11 cellular contexts compared by ENCODE assay signal in genomic region chr2:42922790-42923631, GRCh38.
DNase-seq lines count a peak whose midpoint lies in the region; ATAC-seq and TF ChIP-seq lines count a peak whose summit lies in the region.
"Had no signal": no experiment of that assay in that cellular context is flagged by ENCODE, and none has a peak within 500 bp of the region (broad histone marks: within the 10 kb centered on the region; RNA-seq: fewer than 3 reads in every experiment).

No MANE protein-coding gene starts in this region.

- H3K4me3 ChIP-seq in AG09309 (ENCODE audit: control insufficient read depth, low read depth, low read length) (no peak overlapping the region), foreskin fibroblast (ENCODE audit: low read depth in 1 of 2, low read length in 2 of 2) (no peak overlapping the region)

- peak overlapping the region; percentile 80 for H3K27ac ChIP-seq in adipose tissue (ENCODE audit: low read depth, low read length)
- H3K27ac ChIP-seq: C4-2B had no signal

- no peaks in the 10 kb centered on the region for H3K9me3 Mint-ChIP-seq in activated T-helper 2 cell treated with anti-CD3 and anti-CD28 coated beads, Interferon-gamma antibody, Interleukin-2, Interleukin-4, amounts not matched to agents 10 μg/mL and 5 μg/mL and 100 μg/mL, durations not matched to agents 14 hours and 24 hours and 36 hours
- no peaks in the 10 kb centered on the region for H3K9me3 Mint-ChIP-seq in effector memory CD8-positive, alpha-beta T cell
- H3K9me3 Mint-ChIP-seq: activated T-cell treated with anti-CD3 and anti-CD28 coated beads, Interleukin-2, amount 50 U/mL, for 72 hours had no signal

- 75 to 92% (median 79%) methylated on average over 7 of the region's 7 CpGs for WGBS in adipose tissue, 3 donors

- no peaks in the 10 kb centered on the region for H3K36me3 Mint-ChIP-seq in activated T-helper 2 cell treated with anti-CD3 and anti-CD28 coated beads, Interferon-gamma antibody, Interleukin-2, Interleukin-4, amounts not matched to agents 10 μg/mL and 5 μg/mL and 100 μg/mL, durations not matched to agents 14 hours and 24 hours and 36 hours (ENCODE audit: low read depth)
- H3K36me3 Mint-ChIP-seq in effector memory CD8-positive, alpha-beta T cell (ENCODE audit: insufficient read depth): no peaks in the 10 kb centered on the region

- intact Hi-C loops in activated T-helper 2 cell treated with anti-CD3 and anti-CD28 coated beads, Interferon-gamma antibody, Interleukin-2, Interleukin-4, amounts not matched to agents 10 μg/mL and 5 μg/mL and 100 μg/mL, durations not matched to agents 14 hours and 24 hours and 36 hours (cut with micrococcal nuclease): no loop called here

- TF ChIP-seq CTCF in AG09309 (IDR thresholded peaks at IDR 0.05; ENCODE audit: control insufficient read depth, insufficient read depth, low read depth, low read length, missing control alignments) (no peak), foreskin fibroblast (IDR thresholded peaks at IDR 0.05; ENCODE audit: low read depth, low read length) (no peak), omental fat pad (IDR thresholded peaks at IDR 0.05) (no peak)

- H3K4me1 Mint-ChIP-seq in activated T-helper 2 cell treated with anti-CD3 and anti-CD28 coated beads, Interferon-gamma antibody, Interleukin-2, Interleukin-4, amounts not matched to agents 10 μg/mL and 5 μg/mL and 100 μg/mL, durations not matched to agents 14 hours and 24 hours and 36 hours (ENCODE audit: low read depth): peaks cover 1% of the 10 kb centered on the region
- H3K4me1 Mint-ChIP-seq in effector memory CD8-positive, alpha-beta T cell (ENCODE audit: low read depth in 2 of 2): no peaks in the 10 kb centered on the region

- H3K4me3 Mint-ChIP-seq in activated T-helper 2 cell treated with anti-CD3 and anti-CD28 coated beads, Interferon-gamma antibody, Interleukin-2, Interleukin-4, amounts not matched to agents 10 μg/mL and 5 μg/mL and 100 μg/mL, durations not matched to agents 14 hours and 24 hours and 36 hours (ENCODE audit: low read depth): no peak overlapping the region
- no peak overlapping the region for H3K4me3 Mint-ChIP-seq in effector memory CD8-positive, alpha-beta T cell
- H3K4me3 Mint-ChIP-seq: activated T-cell treated with anti-CD3 and anti-CD28 coated beads, Interleukin-2, amount 50 U/mL, for 72 hours had no signal

- ATAC-seq in omental fat pad (ENCODE audit: low FRiP score): peak; percentile 44
- no peak for ATAC-seq in effector memory CD8-positive, alpha-beta T cell (replicated peaks)

- H3K27me3 Mint-ChIP-seq in activated T-helper 2 cell treated with anti-CD3 and anti-CD28 coated beads, Interferon-gamma antibody, Interleukin-2, Interleukin-4, amounts not matched to agents 10 μg/mL and 5 μg/mL and 100 μg/mL, durations not matched to agents 14 hours and 24 hours and 36 hours (ENCODE audit: low read depth): peaks cover 1% of the 10 kb centered on the region
- peaks cover 17 to 32% of the 10 kb centered on the region in 2 donors for H3K27me3 Mint-ChIP-seq in effector memory CD8-positive, alpha-beta T cell

- no peak overlapping the region for H3K27ac Mint-ChIP-seq in activated T-helper 2 cell treated with anti-CD3 and anti-CD28 coated beads, Interferon-gamma antibody, Interleukin-2, Interleukin-4, amounts not matched to agents 10 μg/mL and 5 μg/mL and 100 μg/mL, durations not matched to agents 14 hours and 24 hours and 36 hours
- H3K27ac Mint-ChIP-seq in effector memory CD8-positive, alpha-beta T cell: no peak overlapping the region
- H3K27ac Mint-ChIP-seq: activated T-cell treated with anti-CD3 and anti-CD28 coated beads, Interleukin-2, amount 50 U/mL, for 72 hours had no signal

- DNase-seq in AG09309 (ENCODE audit: low read depth) (peak; percentile 97), foreskin fibroblast (peak; percentile 92 to 94), omental fat pad (ENCODE audit: low spot score) (peak; percentile 17), NCI-H146 (lab: John Stamatoyannopoulos, UW) (no peak)
- DNase-seq in activated T-helper 2 cell treated with anti-CD3 and anti-CD28 coated beads, Interferon-gamma antibody, Interleukin-2, Interleukin-4, amounts not matched to agents 10 μg/mL and 5 μg/mL and 100 μg/mL, durations not matched to agents 14 hours and 24 hours and 36 hours (ENCODE audit: low spot score): no peak
- no peak for DNase-seq in effector memory CD8-positive, alpha-beta T cell
- DNase-seq in activated effector memory CD4-positive, alpha-beta T cell treated with Interleukin-2 at 50 U/mL for 16 hours: no peak
- DNase-seq: activated T-cell treated with anti-CD3 and anti-CD28 coated beads, Interleukin-2, amount 50 U/mL, for 72 hours; hypothalamus had no signal

Comparison
In these comparisons a context has a peak if more than half of its experiments do, and no peak if none do; other contexts are left out.
1. DNase-seq: peak in AG09309 (single experiment), foreskin fibroblast (2 of 2) and omental fat pad (single experiment); none in activated T-helper 2 cell treated with anti-CD3 and anti-CD28 coated beads, Interferon-gamma antibody, Interleukin-2, Interleukin-4, amounts not matched to agents 10 μg/mL and 5 μg/mL and 100 μg/mL, durations not matched to agents 14 hours and 24 hours and 36 hours (single experiment), effector memory CD8-positive, alpha-beta T cell (0 of 3), NCI-H146 (single experiment) and activated effector memory CD4-positive, alpha-beta T cell treated with Interleukin-2 at 50 U/mL for 16 hours (single experiment).